In genomic region chr4:1409806-1410425, GRCh38 we compare ENCODE assay signal across 31 cellular contexts. TPM values are rescaled to one million over a fixed set of nuclear protein-coding genes. Genes with fewer than 3 reads are reported as not detected.
A peak's percentile ranks its signal among the peaks of the same experiment; 100 is the strongest.
DNase-seq lines count a peak whose midpoint lies in the region; ATAC-seq, FAIRE-seq and TF ChIP-seq lines count a peak whose summit lies in the region.
"Had no signal": no experiment of that assay in that cellular context is flagged by ENCODE, and none has a peak within 500 bp of the region (broad histone marks: within the 10 kb centered on the region; RNA-seq: fewer than 3 reads in every experiment).

No MANE protein-coding gene starts in this region.

- H3K27me3 ChIP-seq in right atrium auricular region (peaks cover 12 to 78% of the 10 kb centered on the region in 2 donors), left ventricle myocardium inferior (ENCODE audit: low read depth) (peaks cover 97% of the 10 kb centered on the region), H7 (ENCODE audit: control insufficient read depth, insufficient read depth, low read length) (peaks cover 55% of the 10 kb centered on the region), small intestine (ENCODE audit: control insufficient read depth in 2 of 2, insufficient read depth in 2 of 2, low read length in 2 of 2) (peaks cover 32 to 47% of the 10 kb centered on the region in 2 donors)

- H3K9me3 ChIP-seq in right atrium auricular region: no peaks in the 10 kb centered on the region
- no peaks in the 10 kb centered on the region for H3K9me3 ChIP-seq in left ventricle myocardium inferior (replicated peaks)
- H3K9me3 ChIP-seq in small intestine (ENCODE audit: control insufficient read depth, low read depth): no peaks in the 10 kb centered on the region
- H3K9me3 ChIP-seq: uterus had no signal

- no peak overlapping the region for H3K27ac ChIP-seq in right atrium auricular region
- H3K27ac ChIP-seq in left ventricle myocardium inferior (replicated peaks): no peak overlapping the region
- H3K27ac ChIP-seq in small intestine (ENCODE audit: low read depth in 1 of 2, low read length in 1 of 2): no peak overlapping the region
- H3K27ac ChIP-seq: cardiac muscle cell, parathyroid adenoma, SJSA1, spleen, uterus had no signal

- no peak overlapping the region for H3K27ac Mint-ChIP-seq in glutamatergic neuron (ENCODE audit: unreplicated experiment)
- H3K27ac Mint-ChIP-seq: activated B cell treated with CpG ODN at 0.5 μM for 24 hours; activated naive CD8-positive, alpha-beta T cell treated with anti-CD3 and anti-CD28 coated beads, Interleukin-2, amount 10 ng/mL, durations not matched to agents 7 days and 5 days; GM23338 had no signal

- intact Hi-C loops in left ventricle myocardium inferior (cut with micrococcal nuclease): no loop called here

- DNase-seq in right atrium auricular region (ENCODE audit: low spot score) (peak; percentile 32), left ventricle myocardium inferior (no peak), H7 (peak; percentile 79), glutamatergic neuron (peak; percentile 22), small intestine (no peak)
- DNase-seq: activated B cell treated with CpG ODN at 0.5 μM for 24 hours, cortex of kidney, DMS153, NCI-H1092 treated with DMSO at 0.1 percent for 48 hours, NCI-H187, NCI-H510A treated with DMSO at 0.1 percent for 48 hours, spleen, uterus had no signal

- no peak for FAIRE-seq in small intestine (lab: Jason Lieb, UNC)
- FAIRE-seq: islet of Langerhans had no signal

- no peak overlapping the region for H3K4me3 Mint-ChIP-seq in glutamatergic neuron (ENCODE audit: unreplicated experiment)
- H3K4me3 Mint-ChIP-seq: activated B cell treated with CpG ODN at 0.5 μM for 24 hours; activated naive CD8-positive, alpha-beta T cell treated with anti-CD3 and anti-CD28 coated beads, Interleukin-2, amount 10 ng/mL, durations not matched to agents 7 days and 5 days; CD8-positive, alpha-beta memory T cell; GM23338; neural crest cell; stimulated activated naive CD8-positive, alpha-beta T cell treated with anti-CD3 and anti-CD28 coated beads, Interleukin-15, amount 100 ng/mL, for 72 hours had no signal

- H3K4me3 ChIP-seq in right atrium auricular region: no peak overlapping the region
- no peak overlapping the region for H3K4me3 ChIP-seq in left ventricle myocardium inferior
- no peak overlapping the region for H3K4me3 ChIP-seq in H7 (ENCODE audit: insufficient read depth, low read depth, low read length)
- no peak overlapping the region for H3K4me3 ChIP-seq in small intestine (ENCODE audit: low read depth in 1 of 2, low read length in 2 of 2)
- H3K4me3 ChIP-seq: cardiac muscle cell, GM23338, SJSA1, spleen, uterus had no signal

- H3K36me3 ChIP-seq in right atrium auricular region: no peaks in the 10 kb centered on the region
- H3K36me3 ChIP-seq in left ventricle myocardium inferior: no peaks in the 10 kb centered on the region
- no peaks in the 10 kb centered on the region for H3K36me3 ChIP-seq in H7 (replicated peaks; ENCODE audit: control insufficient read depth, insufficient read depth, low read length)
- no peaks in the 10 kb centered on the region for H3K36me3 ChIP-seq in small intestine (ENCODE audit: control insufficient read depth in 2 of 2, insufficient read depth in 2 of 2, low read length in 2 of 2)
- H3K36me3 ChIP-seq: cardiac muscle cell, SJSA1, spleen, uterus had no signal

- H3K4me1 Mint-ChIP-seq in glutamatergic neuron (ENCODE audit: low read depth, unreplicated experiment): peaks cover 6% of the 10 kb centered on the region
- H3K4me1 Mint-ChIP-seq: neural crest cell had no signal

- ATAC-seq in GM21360 (IDR thresholded peaks at IDR 0.05; ENCODE audit: unreplicated experiment): no peak
- ATAC-seq in GM18498 (IDR thresholded peaks at IDR 0.05; ENCODE audit: unreplicated experiment): no peak

- H3K4me1 ChIP-seq in right atrium auricular region: peaks cover 0 to 24% of the 10 kb centered on the region in 2 donors
- peaks cover 25% of the 10 kb centered on the region for H3K4me1 ChIP-seq in left ventricle myocardium inferior
- H3K4me1 ChIP-seq in small intestine (ENCODE audit: control insufficient read depth in 2 of 2, insufficient read depth in 1 of 2, low read depth in 1 of 2, low read length in 1 of 2): no peaks in the 10 kb centered on the region
- H3K4me1 ChIP-seq: parathyroid adenoma, SJSA1 had no signal

- H3K9me3 Mint-ChIP-seq in glutamatergic neuron (ENCODE audit: unreplicated experiment): peaks cover 13% of the 10 kb centered on the region
- H3K9me3 Mint-ChIP-seq: activated B cell treated with CpG ODN at 0.5 μM for 24 hours; GM23338; stimulated activated naive CD8-positive, alpha-beta T cell treated with anti-CD3 and anti-CD28 coated beads, Interleukin-15, amount 100 ng/mL, for 72 hours had no signal

- no peaks in the 10 kb centered on the region for H3K36me3 Mint-ChIP-seq in glutamatergic neuron (ENCODE audit: unreplicated experiment)

- peaks cover 34% of the 10 kb centered on the region for H3K27me3 Mint-ChIP-seq in glutamatergic neuron (ENCODE audit: unreplicated experiment)

- WGBS in small intestine, 3 donors: 44 to 49% (median 48%) methylated on average over 22 of the region's 22 CpGs

- no peak for TF ChIP-seq CTCF in right atrium auricular region (IDR thresholded peaks at IDR 0.05)
- TF ChIP-seq CTCF in left ventricle myocardium inferior (IDR thresholded peaks at IDR 0.05; ENCODE audit: borderline replicate concordance): no peak
- no peak for TF ChIP-seq CTCF in glutamatergic neuron (IDR thresholded peaks at IDR 0.05; ENCODE audit: partially characterized antibody, unreplicated experiment)

RNA-seq across cellular contexts. Expression of gene NKX1-1, which starts 3.7 kb away (rescaled TPM):
- total RNA-seq in right atrium auricular region (not detected), left ventricle myocardium inferior (not detected), glutamatergic neuron (ENCODE audit: unreplicated experiment) (not detected)
- not detected in 2 replicates for total RNA-seq in H7 (2014; rRNA removed; shearing (Covaris generic))
- not detected for polyA plus RNA-seq in small intestine
- total RNA-seq: activated B cell treated with CpG ODN at 0.5 μM for 24 hours; activated naive CD8-positive, alpha-beta T cell treated with anti-CD3 and anti-CD28 coated beads, Interleukin-2, amount 10 ng/mL, durations not matched to agents 7 days and 5 days; aorta; cardiac muscle cell; CD8-positive, alpha-beta memory T cell; G401; GM23338; left lobe of liver; MCF 10A; neural crest cell; RPMI7951; SJSA1; spleen; uterus had no signal
- polyA plus RNA-seq: aorta; BJ; cardiac muscle cell; CD8-positive, alpha-beta memory T cell; GM23338; spleen; thymus had no signal

Comparison
In these comparisons a context has a peak if more than half of its experiments do, and no peak if none do; other contexts are left out.
1. DNase-seq: peak in right atrium auricular region (single experiment), H7 (single experiment) and glutamatergic neuron (single experiment); none in left ventricle myocardium inferior (single experiment) and small intestine (single experiment).